ENCODE assay signal across 8 cellular contexts in genomic region chr5:138654281-138654867, GRCh38.
DNase-seq lines count a peak whose midpoint lies in the region; ATAC-seq and TF ChIP-seq lines count a peak whose summit lies in the region.

No MANE protein-coding gene starts in this region.

- POLR2A ChIA-PET in RWPE1 (lab: Yijun Ruan, JAX; ENCODE audit: low non-redundant PET): no interaction called here

- H3K27ac Mint-ChIP-seq in activated T-helper 1 cell treated with anti-CD3 and anti-CD28 coated beads, Interleukin-12 subunit alpha, Interleukin-12 subunit beta, Interleukin-2, Interleukin-4 antibody, amounts not matched to agents 30 ng/mL and 10 ng/mL and 1 ng/mL, durations not matched to agents 14 hours and 24 hours and 36 hours: peak overlapping the region; percentile 81

- H3K4me3 ChIP-seq in mucosa of descending colon (no peak overlapping the region), ascending aorta (no peak overlapping the region)

- TF ChIP-seq CTCF in mucosa of descending colon (IDR thresholded peaks at IDR 0.05) (no peak), ascending aorta (IDR thresholded peaks at IDR 0.05) (no peak), RWPE1 (conservative IDR thresholded peaks at IDR 0.05; ENCODE audit: low read depth) (no peak)

- CTCF ChIA-PET in RWPE1 (lab: Yijun Ruan, JAX): interaction anchor here (0.6 to 2.2 kb wide), 9 partner anchors 48 to 574 kb away, joined by 3 to 18 read pairs (median 3); no protein-coding TSS in a partner anchor

- no peaks in the 10 kb centered on the region for H3K27me3 ChIP-seq in ascending aorta

- peaks cover 19% of the 10 kb centered on the region for H3K4me1 Mint-ChIP-seq in activated T-helper 1 cell treated with anti-CD3 and anti-CD28 coated beads, Interleukin-12 subunit alpha, Interleukin-12 subunit beta, Interleukin-2, Interleukin-4 antibody, amounts not matched to agents 30 ng/mL and 10 ng/mL and 1 ng/mL, durations not matched to agents 14 hours and 24 hours and 36 hours (ENCODE audit: low read depth)

- peaks cover 77% of the 10 kb centered on the region for H3K27me3 Mint-ChIP-seq in activated T-helper 1 cell treated with anti-CD3 and anti-CD28 coated beads, Interleukin-12 subunit alpha, Interleukin-12 subunit beta, Interleukin-2, Interleukin-4 antibody, amounts not matched to agents 30 ng/mL and 10 ng/mL and 1 ng/mL, durations not matched to agents 14 hours and 24 hours and 36 hours (ENCODE audit: insufficient read depth)

- H3K4me3 Mint-ChIP-seq in activated T-helper 1 cell treated with anti-CD3 and anti-CD28 coated beads, Interleukin-12 subunit alpha, Interleukin-12 subunit beta, Interleukin-2, Interleukin-4 antibody, amounts not matched to agents 30 ng/mL and 10 ng/mL and 1 ng/mL, durations not matched to agents 14 hours and 24 hours and 36 hours: peak overlapping the region; percentile 54

- no peaks in the 10 kb centered on the region for H3K9me3 Mint-ChIP-seq in activated T-helper 1 cell treated with anti-CD3 and anti-CD28 coated beads, Interleukin-12 subunit alpha, Interleukin-12 subunit beta, Interleukin-2, Interleukin-4 antibody, amounts not matched to agents 30 ng/mL and 10 ng/mL and 1 ng/mL, durations not matched to agents 14 hours and 24 hours and 36 hours

- H3K4me1 ChIP-seq in mucosa of descending colon (ENCODE audit: low read depth) (peaks cover 2% of the 10 kb centered on the region), ascending aorta (no peaks in the 10 kb centered on the region)

- H3K36me3 ChIP-seq in mucosa of descending colon (ENCODE audit: low read depth): no peaks in the 10 kb centered on the region
- no peaks in the 10 kb centered on the region for H3K36me3 ChIP-seq in ascending aorta

- DNase-seq in COLO829 (ENCODE audit: low spot score) (peak; percentile 50), NOMO-1 (lab: John Stamatoyannopoulos, UW; ENCODE audit: unreplicated experiment in 2 of 2) (peak; percentile 26 to 50), mucosa of descending colon (peak in 2 of 3 donors; percentile 28 to 32), NCI-H345 (lab: John Stamatoyannopoulos, UW) (no peak), ascending aorta (ENCODE audit: low spot score in 2 of 2) (no peak), RWPE1 (ENCODE audit: low spot score) (no peak)
- DNase-seq in activated T-helper 1 cell treated with anti-CD3 and anti-CD28 coated beads, Interleukin-12 subunit alpha, Interleukin-12 subunit beta, Interleukin-2, Interleukin-4 antibody, amounts not matched to agents 30 ng/mL and 10 ng/mL and 1 ng/mL, durations not matched to agents 14 hours and 24 hours and 36 hours (ENCODE audit: low spot score): peak; percentile 50

- H3K9me3 ChIP-seq in mucosa of descending colon (no peaks in the 10 kb centered on the region), ascending aorta (no peaks in the 10 kb centered on the region)

- H3K27ac ChIP-seq in ascending aorta: no peak overlapping the region
- no peak overlapping the region for H3K27ac ChIP-seq in RWPE1

- peak; percentile 67 for ATAC-seq in GM21786 (IDR thresholded peaks at IDR 0.05; ENCODE audit: unreplicated experiment)
- peak; percentile 67 for ATAC-seq in mucosa of descending colon

- intact Hi-C loops in activated T-helper 1 cell treated with anti-CD3 and anti-CD28 coated beads, Interleukin-12 subunit alpha, Interleukin-12 subunit beta, Interleukin-2, Interleukin-4 antibody, amounts not matched to agents 30 ng/mL and 10 ng/mL and 1 ng/mL, durations not matched to agents 14 hours and 24 hours and 36 hours (cut with micrococcal nuclease): loop anchor here (1.0 to 5.0 kb wide), 7 partner anchors 52 to 618 kb away; partner anchors contain the start of genes CTNNA1, HSPA9 and SIL1
- intact Hi-C loops in mucosa of descending colon (cut with DNase I, micrococcal nuclease) (no loop called here), ascending aorta (cut with DNase I) (no loop called here)

- peaks cover 2% of the 10 kb centered on the region for H3K36me3 Mint-ChIP-seq in activated T-helper 1 cell treated with anti-CD3 and anti-CD28 coated beads, Interleukin-12 subunit alpha, Interleukin-12 subunit beta, Interleukin-2, Interleukin-4 antibody, amounts not matched to agents 30 ng/mL and 10 ng/mL and 1 ng/mL, durations not matched to agents 14 hours and 24 hours and 36 hours (ENCODE audit: low read depth)

Comparison
In these comparisons a context has a peak if more than half of its experiments do, and no peak if none do; other contexts are left out.
1. DNase-seq: peak in COLO829 (single experiment), NOMO-1 (2 of 2), activated T-helper 1 cell treated with anti-CD3 and anti-CD28 coated beads, Interleukin-12 subunit alpha, Interleukin-12 subunit beta, Interleukin-2, Interleukin-4 antibody, amounts not matched to agents 30 ng/mL and 10 ng/mL and 1 ng/mL, durations not matched to agents 14 hours and 24 hours and 36 hours (single experiment) and mucosa of descending colon (2 of 3); none in NCI-H345 (single experiment), ascending aorta (0 of 2) and RWPE1 (single experiment).